ENCODE assay signal across 1 cellular context in genomic region chr16:15093940-15094827, GRCh38.
A peak's percentile ranks its signal among the peaks of the same experiment; 100 is the strongest.
TF ChIP-seq lines count a peak whose summit lies in the region.
"Not testable (repeated sequence)": the region's sequence is repeated elsewhere in the genome, so short reads cannot be mapped to it uniquely, and the experiment has no call there.

RRN3 (minus strand) TSS chr16:15094272; CDS start chr16:15094233, 39 bp downstream.

TF ChIP-seq in HepG2, 621 proteins besides CTCF, POLR2A, EP300 and RAD21 (continued from another document and continues in another):
- peak; percentile 45; the same call in 1 of the 2 replicates for TF ChIP-seq DPF2 (CRISPR knock-in tag; IDR thresholded peaks at IDR 0.05; ENCODE audit: borderline replicate concordance, low read depth)
- TF ChIP-seq ZNF574 (CRISPR knock-in tag; IDR thresholded peaks at IDR 0.05) = peak; percentile 100
- peak; percentile 88; the same call in 1 of the 2 replicates for TF ChIP-seq ZFYVE20 (CRISPR knock-in tag; IDR thresholded peaks at IDR 0.05; ENCODE audit: borderline replicate concordance, low read depth)
- not testable (repeated sequence) for TF ChIP-seq NR2F6 (IDR thresholded peaks at IDR 0.05)
- TF ChIP-seq NR2F6 (CRISPR knock-in tag; IDR thresholded peaks at IDR 0.05) = peak; percentile 80
- peak; percentile 65; the same call in 1 of the 2 replicates for TF ChIP-seq E2F1 (CRISPR knock-in tag; IDR thresholded peaks at IDR 0.05)
- peak; percentile 68; the same call in 1 of the 2 replicates for TF ChIP-seq ZNF530 (CRISPR knock-in tag; IDR thresholded peaks at IDR 0.05; ENCODE audit: low read depth)
- peak; percentile 68; the same call in 1 of the 2 replicates for TF ChIP-seq REL (CRISPR knock-in tag; conservative IDR thresholded peaks at IDR 0.05)
- peak; percentile 92 for TF ChIP-seq HDAC2 (CRISPR knock-in tag; IDR thresholded peaks at IDR 0.05)
- TF ChIP-seq TFE3 (CRISPR knock-in tag; IDR thresholded peaks at IDR 0.05) = peak; percentile 83
- TF ChIP-seq PHF20 (CRISPR knock-in tag; IDR thresholded peaks at IDR 0.05) = peak; percentile 98
- peak; percentile 82; the same call in 1 of the 2 replicates for TF ChIP-seq ZBTB43 (CRISPR knock-in tag; conservative IDR thresholded peaks at IDR 0.05)
- peak; percentile 82 for TF ChIP-seq SIX4 (CRISPR knock-in tag; IDR thresholded peaks at IDR 0.05)
- peak; percentile 87 for TF ChIP-seq MIER3 (CRISPR knock-in tag; IDR thresholded peaks at IDR 0.05; ENCODE audit: borderline replicate concordance)
- TF ChIP-seq MED8 (CRISPR knock-in tag; IDR thresholded peaks at IDR 0.05; ENCODE audit: insufficient replicate concordance) = peak; percentile 89
- TF ChIP-seq NRL (CRISPR knock-in tag; IDR thresholded peaks at IDR 0.05; ENCODE audit: borderline replicate concordance) = peak; percentile 83; the same call in 1 of the 2 replicates
- peak; percentile 58 for TF ChIP-seq ZNF30 (CRISPR knock-in tag; IDR thresholded peaks at IDR 0.05)
- peak; percentile 84; the same call in 1 of the 2 replicates for TF ChIP-seq ZNF33B (CRISPR knock-in tag; IDR thresholded peaks at IDR 0.05)
- peak; percentile 93; the same call in 1 of the 2 replicates for TF ChIP-seq THAP9 (CRISPR knock-in tag; IDR thresholded peaks at IDR 0.05; ENCODE audit: borderline replicate concordance)
- peak; percentile 16 for TF ChIP-seq ZNF142 (CRISPR knock-in tag; IDR thresholded peaks at IDR 0.05)
- TF ChIP-seq ZNF225 (CRISPR knock-in tag; IDR thresholded peaks at IDR 0.05) = peak; percentile 96
- peak; percentile 38; the same call in 1 of the 2 replicates for TF ChIP-seq ZBTB21 (CRISPR knock-in tag; IDR thresholded peaks at IDR 0.05)
- TF ChIP-seq CREBL2 (CRISPR knock-in tag; IDR thresholded peaks at IDR 0.05; ENCODE audit: borderline replicate concordance) = peak; percentile 82; the same call in 1 of the 2 replicates
- peak; percentile 62; the same call in 1 of the 2 replicates for TF ChIP-seq KLF9 (CRISPR knock-in tag; IDR thresholded peaks at IDR 0.05; ENCODE audit: low read depth)
- peak; percentile 31 for TF ChIP-seq ZNF407 (CRISPR knock-in tag; IDR thresholded peaks at IDR 0.05; ENCODE audit: not compliant biosample characterization)
- peak; percentile 69; the same call in 1 of the 2 replicates for TF ChIP-seq FOXK2 (IDR thresholded peaks at IDR 0.05)
